Comparison of ENCODE assay signal across 18 cellular contexts in the genomic region with DNA sequence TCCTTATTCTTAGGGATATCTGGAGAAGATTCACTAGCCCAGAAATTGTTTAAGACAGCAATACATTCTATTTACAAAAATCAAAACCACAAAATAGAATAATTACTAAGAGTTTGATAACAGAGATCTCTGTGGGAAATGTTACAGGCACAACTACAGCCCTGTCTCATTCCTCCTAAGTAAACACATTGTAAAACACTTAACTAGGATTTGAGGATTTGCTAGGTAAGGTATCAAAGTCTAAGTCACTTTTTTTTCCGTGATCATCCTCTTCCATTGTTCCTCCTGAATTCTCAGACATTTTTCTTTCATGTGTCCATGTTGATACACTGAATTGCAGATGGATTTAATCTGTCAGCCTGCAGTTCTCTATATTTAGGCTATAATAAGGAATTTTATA.
DNase-seq lines count a peak whose midpoint lies in the region; ATAC-seq and TF ChIP-seq lines count a peak whose summit lies in the region.
"Had no signal": no experiment of that assay in that cellular context is flagged by ENCODE, and none has a peak within 500 bp of the region (broad histone marks: within the 10 kb centered on the region; RNA-seq: fewer than 3 reads in every experiment).

No MANE protein-coding gene starts in this region.

- H3K79me2 ChIP-seq in neural progenitor cell (ENCODE audit: low read depth) = no peaks in the 10 kb centered on the region

- no peak overlapping the region for H3K4me3 Mint-ChIP-seq in neural progenitor cell
- no peak overlapping the region for H3K4me3 Mint-ChIP-seq in CD4-positive, alpha-beta T cell
- H3K4me3 Mint-ChIP-seq: B cell; CD8-positive, alpha-beta memory T cell; H9; IgD-negative memory B cell had no signal

- intact Hi-C loops in left colon (cut with DNase I, micrococcal nuclease) = no loop called here
- intact Hi-C loops in CD4-positive, alpha-beta T cell (cut with DNase I, micrococcal nuclease) = no loop called here

- H3K27ac Mint-ChIP-seq in neural progenitor cell = peak overlapping the region; percentile 52
- H3K27ac Mint-ChIP-seq in CD4-positive, alpha-beta T cell = no peak overlapping the region
- H3K27ac Mint-ChIP-seq: B cell; CD8-positive, alpha-beta memory T cell; IgD-negative memory B cell had no signal

- no peaks in the 10 kb centered on the region for H3K36me3 ChIP-seq in neural progenitor cell

- peaks cover 5% of the 10 kb centered on the region for H3K36me3 Mint-ChIP-seq in neural progenitor cell
- H3K36me3 Mint-ChIP-seq in CD4-positive, alpha-beta T cell (ENCODE audit: low read depth) = no peaks in the 10 kb centered on the region
- H3K36me3 Mint-ChIP-seq: CD8-positive, alpha-beta memory T cell; IgD-negative memory B cell had no signal

- H3K4me1 Mint-ChIP-seq in neural progenitor cell = peaks cover 55% of the 10 kb centered on the region
- H3K4me1 Mint-ChIP-seq in CD4-positive, alpha-beta T cell (ENCODE audit: low read depth) = no peaks in the 10 kb centered on the region
- H3K4me1 Mint-ChIP-seq: B cell; CD8-positive, alpha-beta memory T cell; IgD-negative memory B cell had no signal

- POLR2A ChIA-PET in CD4-positive, alpha-beta T cell (lab: Charles Lee) = no interaction called here

- H3K9me3 ChIP-seq in neural progenitor cell (ENCODE audit: low read depth) = no peaks in the 10 kb centered on the region
- H3K9me3 ChIP-seq in CD4-positive, alpha-beta T cell (ENCODE audit: control insufficient read depth, low read length) = no peaks in the 10 kb centered on the region
- H3K9me3 ChIP-seq: Caco-2 had no signal

- ATAC-seq in left colon = peak; percentile 92
- ATAC-seq in CD4-positive, alpha-beta T cell (ENCODE audit: poor library complexity) = no peak

- peaks cover 53% of the 10 kb centered on the region for H3K4me1 ChIP-seq in neural progenitor cell

- no peak overlapping the region for H3K4me2 ChIP-seq in neural progenitor cell

- H3K9me3 Mint-ChIP-seq in neural progenitor cell = no peaks in the 10 kb centered on the region
- peaks cover 3% of the 10 kb centered on the region for H3K9me3 Mint-ChIP-seq in CD4-positive, alpha-beta T cell
- H3K9me3 Mint-ChIP-seq: H9 had no signal

- CTCF ChIA-PET in CD4-positive, alpha-beta T cell (lab: Charles Lee) = no interaction called here

- H3K4me3 ChIP-seq in neural progenitor cell = no peak overlapping the region

- no peaks in the 10 kb centered on the region for H3K27me3 Mint-ChIP-seq in neural progenitor cell (ENCODE audit: insufficient read depth, low read depth)
- no peaks in the 10 kb centered on the region for H3K27me3 Mint-ChIP-seq in CD4-positive, alpha-beta T cell
- H3K27me3 Mint-ChIP-seq: B cell; CD8-positive, alpha-beta memory T cell; IgD-negative memory B cell had no signal

- peak overlapping the region; percentile 81 for H3K27ac ChIP-seq in neural progenitor cell
- no peak overlapping the region for H3K27ac ChIP-seq in CD4-positive, alpha-beta T cell (ENCODE audit: low read depth, low read length)

- H3K9ac ChIP-seq in neural progenitor cell = no peak overlapping the region

- peak; percentile 60 for DNase-seq in DMS53 (lab: John Stamatoyannopoulos, UW)
- DNase-seq in LoVo (ENCODE audit: low spot score) = peak; percentile 35
- DNase-seq in left colon = no peak
- DNase-seq in neural progenitor cell (ENCODE audit: low spot score) = no peak
- no peak for DNase-seq in SHP77 (lab: John Stamatoyannopoulos, UW)
- DNase-seq in CD4-positive, alpha-beta T cell = no peak
- DNase-seq in AG08395 (ENCODE audit: low spot score) = no peak
- no peak for DNase-seq in DMS153 (lab: John Stamatoyannopoulos, UW)
- DNase-seq: ACHN; C1 segment of cervical spinal cord; Caco-2; CD8-positive, alpha-beta memory T cell; DMS79 treated with DMSO at 0.1 percent for 48 hours; EL; GOT3; H9 had no signal

- H2AFZ ChIP-seq in neural progenitor cell (replicated peaks) = no peak overlapping the region

- H3F3A ChIP-seq in neural progenitor cell (ENCODE audit: low read depth) = peaks cover 39% of the 10 kb centered on the region

- H3K27me3 ChIP-seq in neural progenitor cell = no peaks in the 10 kb centered on the region
- no peaks in the 10 kb centered on the region for H3K27me3 ChIP-seq in CD4-positive, alpha-beta T cell (ENCODE audit: control insufficient read depth, insufficient read depth, low read length)

- peaks cover 7% of the 10 kb centered on the region for H4K20me1 ChIP-seq in neural progenitor cell (ENCODE audit: low read depth)

- TF ChIP-seq CTCF in neural progenitor cell (IDR thresholded peaks at IDR 0.05) = no peak
- TF ChIP-seq CTCF in CD4-positive, alpha-beta T cell (IDR thresholded peaks at IDR 0.05) = no peak

Comparison
In these comparisons a context has a peak if more than half of its experiments do, and no peak if none do; other contexts are left out.
1. DNase-seq: peak in DMS53 (single experiment) and LoVo (single experiment); none in left colon (0 of 2), neural progenitor cell (single experiment), SHP77 (0 of 2), CD4-positive, alpha-beta T cell (0 of 10), AG08395 (single experiment) and DMS153 (single experiment).